ENCODE assay signal across 12 cellular contexts in genomic region chr5:38316544-38317224, GRCh38. TPM values are rescaled to one million over a fixed set of nuclear protein-coding genes. Genes with fewer than 3 reads are reported as not detected.
DNase-seq lines count a peak whose midpoint lies in the region; TF ChIP-seq lines count a peak whose summit lies in the region.
"Had no signal": no experiment of that assay in that cellular context is flagged by ENCODE, and none has a peak within 500 bp of the region (broad histone marks: within the 10 kb centered on the region; RNA-seq: fewer than 3 reads in every experiment).

No MANE protein-coding gene starts in this region.

- H3K4me3 ChIP-seq in SJCRH30 (no peak overlapping the region), fibroblast of villous mesenchyme (ENCODE audit: low read depth, low read length) (no peak overlapping the region), testis (no peak overlapping the region)
- H3K4me3 ChIP-seq: thoracic aorta had no signal

- H3K4me1 ChIP-seq in SJCRH30 (no peaks in the 10 kb centered on the region), testis (no peaks in the 10 kb centered on the region)

- peak; percentile 9 for DNase-seq in G401 (ENCODE audit: low spot score)
- DNase-seq in SJCRH30: peak; percentile 10 to 39
- peak; percentile 63 for DNase-seq in fibroblast of villous mesenchyme (ENCODE audit: low read depth)
- DNase-seq in testis: peak; percentile 56
- DNase-seq in activated CD4-positive, alpha-beta T cell treated with anti-CD3 and anti-CD28 coated beads, Interleukin-2, amount 50 U/mL, for 4 hours: no peak
- no peak for DNase-seq in AML-193 (lab: John Stamatoyannopoulos, UW)
- DNase-seq in SHP77 (lab: John Stamatoyannopoulos, UW): no peak
- DNase-seq: activated CD4-positive, alpha-beta T cell treated with anti-CD3 and anti-CD28 coated beads for 36 hours; DMS153; immature natural killer cell; NCI-H1694 had no signal

- H3K27ac ChIP-seq in SJCRH30 (no peak overlapping the region), testis (no peak overlapping the region)
- H3K27ac ChIP-seq: thoracic aorta had no signal

- no peak for TF ChIP-seq POLR2A in testis (IDR thresholded peaks at IDR 0.05)

- intact Hi-C loops in testis (cut with DNase I; ENCODE audit: low total_unique reads): no loop called here

- H3K27me3 ChIP-seq in SJCRH30 (no peaks in the 10 kb centered on the region), testis (no peaks in the 10 kb centered on the region)

- in situ Hi-C loops in G401 (cut with HindIII; ENCODE audit: low sequenced_read_pairs): no loop called here

- no peaks in the 10 kb centered on the region for H3K9me3 ChIP-seq in SJCRH30 (replicated peaks)
- no peaks in the 10 kb centered on the region for H3K9me3 ChIP-seq in testis
- H3K9me3 ChIP-seq: thoracic aorta had no signal

- H3K36me3 ChIP-seq in SJCRH30 (no peaks in the 10 kb centered on the region), testis (ENCODE audit: low read depth, missing control alignments) (no peaks in the 10 kb centered on the region)
- H3K36me3 ChIP-seq: thoracic aorta had no signal

- TF ChIP-seq CTCF in fibroblast of villous mesenchyme (IDR thresholded peaks at IDR 0.05; ENCODE audit: insufficient read depth, low read depth, low read length): no peak
- TF ChIP-seq CTCF in testis (IDR thresholded peaks at IDR 0.05): no peak

- 39 to 40% methylated on average over 6 of the region's 6 CpGs for WGBS in testis, 2 donors

RNA-seq across cellular contexts. Expression of gene EGFLAM, which starts 58.3 kb away (rescaled TPM):
- total RNA-seq in G401 (2014; rRNA removed; shearing (Covaris generic)): 0.55 TPM in 1 of 2 replicates, not detected in the other
- 0.36 and 0.58 TPM in 2 replicates for total RNA-seq in SJCRH30 (2014; rRNA removed; shearing (Covaris generic))
- total RNA-seq in fibroblast of villous mesenchyme: 3.0 and 5.5 TPM in 2 replicates
- total RNA-seq in testis: 10 to 100 TPM; 12.0 to 15.2 TPM
- polyA plus RNA-seq in testis (ENCODE audit: insufficient read depth, low read depth, low replicate concordance): 38.8 TPM
- total RNA-seq: activated CD4-positive, alpha-beta T cell treated with anti-CD3 and anti-CD28 coated beads for 36 hours had no signal
- polyA plus RNA-seq: immature natural killer cell had no signal

Comparison
In these comparisons a context has a peak if more than half of its experiments do, and no peak if none do; other contexts are left out.
1. DNase-seq: peak in G401 (single experiment), SJCRH30 (2 of 2), fibroblast of villous mesenchyme (single experiment) and testis (single experiment); none in activated CD4-positive, alpha-beta T cell treated with anti-CD3 and anti-CD28 coated beads, Interleukin-2, amount 50 U/mL, for 4 hours (0 of 2), AML-193 (0 of 2) and SHP77 (0 of 2).